ENCODE assay signal across 9 cellular contexts in genomic region chr5:137888875-137889759, GRCh38. TPM values are rescaled to one million over a fixed set of nuclear protein-coding genes. Genes with fewer than 3 reads are reported as not detected.
DNase-seq lines count a peak whose midpoint lies in the region; ATAC-seq and TF ChIP-seq lines count a peak whose summit lies in the region.
"Had no signal": no experiment of that assay in that cellular context is flagged by ENCODE, and none has a peak within 500 bp of the region (broad histone marks: within the 10 kb centered on the region; RNA-seq: fewer than 3 reads in every experiment).

Gene PKD2L2, plus strand, starts transcription at chr5:137889457. Its CDS starts 35 bp downstream, at chr5:137889492.

- no peaks in the 10 kb centered on the region for H4K20me1 ChIP-seq in SK-N-SH (ENCODE audit: insufficient read depth)

- no peak for TF ChIP-seq RAD21 in SK-N-SH (IDR thresholded peaks at IDR 0.05; ENCODE audit: low read length)

- H3F3A ChIP-seq in SK-N-SH (replicated peaks; ENCODE audit: insufficient read depth): peaks cover 4% of the 10 kb centered on the region

- H3K4me1 ChIP-seq in SK-N-SH (ENCODE audit: control insufficient read depth in 1 of 2, insufficient read depth in 2 of 2, low read depth in 1 of 2, low read length in 1 of 2) (peaks cover 0 to 21% of the 10 kb centered on the region in 2 experiments; a peak in 2 of 4 replicates), transverse colon (peaks cover 0 to 7% (median 0%) of the 10 kb centered on the region in 4 donors)

- in situ Hi-C loops in transverse colon (cut with MboI; ENCODE audit: low pct_ligation_motif_present in 1 of 4, low pct_unique_long_range_greater_than_20kb in 1 of 4, low sequenced_read_pairs in 3 of 4): no loop called here

- POLR2A ChIA-PET in SK-N-SH (lab: Yijun Ruan, JAX): interaction anchor here (0.6 to 1.2 kb wide), 3 partner anchors 26 to 575 kb away, joined by 3 to 5 read pairs (median 4); no protein-coding TSS in a partner anchor

- WGBS in SK-N-SH (ENCODE audit: low lambda C conversion rate): 11% methylated on average over 22 of the region's 59 CpGs
- 49 to 71% methylated on average over 7 to 59 of the region's 59 CpGs for WGBS in transverse colon (ENCODE audit: low coverage in 1 of 2), 2 donors

- ATAC-seq in HG03103 (IDR thresholded peaks at IDR 0.05; ENCODE audit: low read depth, unreplicated experiment): peak; percentile 92
- peak; percentile 99 to 100 for ATAC-seq in activated naive CD4-positive, alpha-beta T cell treated with anti-CD3 and anti-CD28 coated beads, Interleukin-2, amount 50 U/mL, for 72 hours

- H3K9ac ChIP-seq in SK-N-SH: peak within 1 kb of the TSS; percentile 92

- peak within 1 kb of the TSS; percentile 93 to 98 for H3K27ac Mint-ChIP-seq in activated naive CD4-positive, alpha-beta T cell treated with anti-CD3 and anti-CD28 coated beads, Interleukin-2, amount 50 U/mL, for 72 hours

- TF ChIP-seq POLR2A in transverse colon (IDR thresholded peaks at IDR 0.05): peak; percentile 61

- DNase-seq in SIG-M5 treated with dmso at 0.1 percent for 504 hours (lab: John Stamatoyannopoulos, UW; ENCODE audit: unreplicated experiment): peak; percentile 57
- no peak for DNase-seq in SIG-M5 (lab: John Stamatoyannopoulos, UW)
- DNase-seq in SK-N-SH: peak; percentile 90
- peak; percentile 82 to 90 for DNase-seq in activated naive CD4-positive, alpha-beta T cell treated with anti-CD3 and anti-CD28 coated beads, Interleukin-2, amount 50 U/mL, for 72 hours (ENCODE audit: low spot score in 2 of 2)
- peak; percentile 91 for DNase-seq in cardiac septum (ENCODE audit: low spot score)
- peak; percentile 64 to 98 (median 82) for DNase-seq in posterior cingulate gyrus
- peak; percentile 75 for DNase-seq in transverse colon

- H3K79me2 ChIP-seq in SK-N-SH (ENCODE audit: insufficient read depth): peaks cover 5% of the 10 kb centered on the region

- H3K36me3 ChIP-seq in SK-N-SH (replicated peaks in 1 of 2; ENCODE audit: control insufficient read depth in 1 of 2, insufficient read depth in 2 of 2, low read length in 1 of 2) (no peaks in the 10 kb centered on the region), transverse colon (no peaks in the 10 kb centered on the region)

- H2AFZ ChIP-seq in SK-N-SH (ENCODE audit: low read depth): peak within 1 kb of the TSS; percentile 98

- no peak for TF ChIP-seq EP300 in SK-N-SH (IDR thresholded peaks at IDR 0.05; ENCODE audit: borderline replicate concordance in 1 of 2, low read depth in 1 of 2, low read length in 1 of 2)
- TF ChIP-seq EP300 in transverse colon (IDR thresholded peaks at IDR 0.05; ENCODE audit: low read depth): no peak

- H3K36me3 Mint-ChIP-seq in activated naive CD4-positive, alpha-beta T cell treated with anti-CD3 and anti-CD28 coated beads, Interleukin-2, amount 50 U/mL, for 72 hours: peaks cover 10 to 14% of the 10 kb centered on the region in 2 donors

- CTCF ChIA-PET in SK-N-SH (lab: Yijun Ruan, JAX): interaction anchor here (0.9 to 2.8 kb wide), 6 partner anchors 9 to 463 kb away, joined by 3 to 14 read pairs (median 3); partner anchors contain the start of genes FAM13B and KDM3B

- H3K4me3 ChIP-seq in SK-N-SH (ENCODE audit: low read depth in 2 of 2, low read length in 1 of 2): peak within 1 kb of the TSS; percentile 72 to 74
- peak within 1 kb of the TSS in 3 of 4 donors; percentile 32 to 46 (median 34) for H3K4me3 ChIP-seq in transverse colon

- TF ChIP-seq CTCF in SK-N-SH (IDR thresholded peaks at IDR 0.05): no peak
- no peak for TF ChIP-seq CTCF in transverse colon (IDR thresholded peaks at IDR 0.05)

- intact Hi-C loops in cardiac septum (cut with DNase I): no loop called here
- intact Hi-C loops in posterior cingulate gyrus (cut with DNase I): loop anchor here (10.0 kb wide), 1 partner anchor 134 kb away; the partner anchor contains the start of gene HNRNPA0
- intact Hi-C loops in transverse colon (cut with DNase I; ENCODE audit: low total_unique reads): no loop called here

- H3K9me2 ChIP-seq in SK-N-SH: no peaks in the 10 kb centered on the region

- H3K9me3 ChIP-seq in SK-N-SH (no peaks in the 10 kb centered on the region), transverse colon (no peaks in the 10 kb centered on the region)

- no peaks in the 10 kb centered on the region for H3K9me3 Mint-ChIP-seq in activated naive CD4-positive, alpha-beta T cell treated with anti-CD3 and anti-CD28 coated beads, Interleukin-2, amount 50 U/mL, for 72 hours

- peak within 1 kb of the TSS; percentile 96 for H3K4me2 ChIP-seq in SK-N-SH

- H3K27me3 ChIP-seq in SK-N-SH (ENCODE audit: insufficient read depth) (no peaks in the 10 kb centered on the region), transverse colon (no peaks in the 10 kb centered on the region)

- H3K27ac ChIP-seq in SK-N-SH (ENCODE audit: low read depth in 2 of 2, low read length in 1 of 2) (peak within 1 kb of the TSS; percentile 86 to 99), transverse colon (peak within 1 kb of the TSS; percentile 59 to 78 (median 66))

TF ChIP-seq in SK-N-SH, 30 proteins besides CTCF, POLR2A, EP300 and RAD21 (continues in another document):
- TF ChIP-seq USF1 (IDR thresholded peaks at IDR 0.05; ENCODE audit: borderline replicate concordance, low read depth): no peak
- TF ChIP-seq MEF2A (IDR thresholded peaks at IDR 0.05; ENCODE audit: borderline replicate concordance, low read depth): no peak
- TF ChIP-seq YY1 (IDR thresholded peaks at IDR 0.05; ENCODE audit: low read depth): peak; percentile 83
- TF ChIP-seq ELF1 (IDR thresholded peaks at IDR 0.05): no peak
- no peak for TF ChIP-seq USF2 (IDR thresholded peaks at IDR 0.05; ENCODE audit: borderline replicate concordance, low read depth, low read length)
- peak; percentile 62 for TF ChIP-seq RCOR1 (IDR thresholded peaks at IDR 0.05; ENCODE audit: low read length)
- TF ChIP-seq TAF1 (IDR thresholded peaks at IDR 0.05; ENCODE audit: borderline replicate concordance, low read depth, low read length): peak; percentile 80
- peak; percentile 49 for TF ChIP-seq MXI1 (IDR thresholded peaks at IDR 0.05; ENCODE audit: low read depth, low read length)
- TF ChIP-seq RXRA (IDR thresholded peaks at IDR 0.05; ENCODE audit: borderline replicate concordance, low read depth): no peak
- TF ChIP-seq FOXJ3 (CRISPR knock-in tag; IDR thresholded peaks at IDR 0.05): no peak
- peak; percentile 79 for TF ChIP-seq MAX (IDR thresholded peaks at IDR 0.05; ENCODE audit: low read depth)
- TF ChIP-seq POLR2AphosphoS5 (IDR thresholded peaks at IDR 0.05; ENCODE audit: low read depth, low read length): peak; percentile 81
- TF ChIP-seq FOXM1 (IDR thresholded peaks at IDR 0.05; ENCODE audit: low read depth): 0 out of 2 replicates have a peak, but pooled peaks have one; percentile 23
- TF ChIP-seq JUND (IDR thresholded peaks at IDR 0.05): no peak
- no peak for TF ChIP-seq NFIC (IDR thresholded peaks at IDR 0.05; ENCODE audit: borderline replicate concordance)
- TF ChIP-seq GATA2 (CRISPR knock-in tag; IDR thresholded peaks at IDR 0.05): no peak
- TF ChIP-seq ZBTB33 (IDR thresholded peaks at IDR 0.05; ENCODE audit: borderline replicate concordance, low read depth): no peak
- no peak for TF ChIP-seq SMC3 (IDR thresholded peaks at IDR 0.05; ENCODE audit: low read depth, low read length)
- TF ChIP-seq NRF1 (IDR thresholded peaks at IDR 0.05; ENCODE audit: low read depth, low read length): peak; percentile 97
- TF ChIP-seq TEAD4 (IDR thresholded peaks at IDR 0.05; ENCODE audit: borderline replicate concordance, insufficient read depth): no peak
- TF ChIP-seq RFX5 (IDR thresholded peaks at IDR 0.05; ENCODE audit: low read length): no peak

RNA-seq across cellular contexts. Expression of gene PKD2L2, which starts in this region (rescaled TPM):
- 0.11 and 0.26 TPM in 2 replicates for polyA plus RNA-seq in SK-N-SH (2012; rRNA removed)
- 0.09 and 0.10 TPM in 2 replicates for polyA plus RNA-seq in SK-N-SH (2012; cell fraction: cytosol; rRNA removed)
- polyA plus RNA-seq in SK-N-SH (2012; cell fraction: nucleus; rRNA removed): 0.15 and 0.32 TPM in 2 replicates
- total RNA-seq in activated naive CD4-positive, alpha-beta T cell treated with anti-CD3 and anti-CD28 coated beads, Interleukin-2, amount 50 U/mL, for 72 hours: under 1 TPM in 1 of 2 donors, not detected in 1; 0.48 TPM
- 0.62 TPM for total RNA-seq in cardiac septum
- total RNA-seq in transverse colon: not detected
- total RNA-seq: Daoy had no signal

Comparison
In these comparisons a context has a peak if more than half of its experiments do, and no peak if none do; other contexts are left out.
1. Peak in DNase-seq, H3K4me3 ChIP-seq, H3K27ac ChIP-seq, H3K9ac ChIP-seq and H3K4me2 ChIP-seq in SK-N-SH; RNA of the gene not detected or under 1 TPM.
2. Peak in DNase-seq and ATAC-seq in activated naive CD4-positive, alpha-beta T cell treated with anti-CD3 and anti-CD28 coated beads, Interleukin-2, amount 50 U/mL, for 72 hours; RNA of the gene not detected or under 1 TPM.
3. Peak in DNase-seq in cardiac septum; RNA of the gene not detected or under 1 TPM.
4. Peak in DNase-seq, H3K4me3 ChIP-seq and H3K27ac ChIP-seq in transverse colon; RNA of the gene not detected or under 1 TPM.